21 cellular contexts compared by ENCODE assay signal in the genomic region with DNA sequence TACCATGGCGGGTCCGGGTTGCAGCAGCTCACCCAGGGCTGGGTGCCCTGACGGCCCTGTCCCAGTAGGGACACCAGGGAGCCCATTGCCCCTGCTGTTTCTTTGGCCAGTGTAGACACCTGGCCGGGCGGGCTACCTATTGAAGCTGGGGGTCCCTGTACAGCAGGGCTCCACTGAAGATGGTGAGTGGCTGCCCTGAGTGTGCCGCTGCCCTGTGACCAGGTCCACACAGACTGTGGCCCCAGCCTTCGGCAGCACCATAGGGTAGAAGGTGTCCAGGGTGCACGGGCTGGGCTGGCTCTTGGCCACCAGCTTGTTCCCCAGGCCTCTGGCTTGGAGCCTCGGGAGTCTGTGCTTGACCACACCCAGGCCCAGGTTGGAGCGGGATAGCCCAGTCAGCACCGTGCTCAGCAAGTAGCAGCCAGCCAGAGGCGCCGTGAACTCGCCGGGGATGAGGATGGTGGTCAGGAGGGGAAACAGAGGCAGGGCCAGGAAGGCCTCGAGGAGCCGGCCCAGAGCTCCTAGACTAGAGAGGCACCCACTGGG.
"Had no signal": no experiment of that assay in that cellular context is flagged by ENCODE, and none has a peak within 500 bp of the region (broad histone marks: within the 10 kb centered on the region; RNA-seq: fewer than 3 reads in every experiment).

No MANE protein-coding gene starts in this region.

- H3K27ac ChIP-seq: parathyroid adenoma had no signal

- H3K27me3 ChIP-seq: dorsolateral prefrontal cortex, stomach had no signal

- ATAC-seq: left lobe of liver; lower lobe of right lung; natural killer cell; stimulated activated naive B cell treated with anti-CD40 and anti-IgM and Interleukin-4, amounts not matched to agents 10 μg/mL and 1 μg/mL and 100 μg/mL, for 72 hours had no signal

- DNase-seq: caudate nucleus; cortex of kidney; dorsolateral prefrontal cortex; effector CD8-positive, alpha-beta T cell; foreskin melanocyte; head of caudate nucleus; hypothalamus; kidney glomerular epithelial cell; lower lobe of right lung; natural killer cell; occipital lobe; stimulated activated CD4-positive, alpha-beta T cell treated with anti-CD3 and anti-CD28 coated beads, Interleukin-2, amount 100 ng/mL, for 24 hours; stimulated activated CD4-positive, alpha-beta T cell treated with anti-CD3 and anti-CD28 coated beads, Interleukin-4, amount 100 ng/mL, for 4 hours; stimulated activated naive B cell treated with anti-CD40 and anti-IgM and Interleukin-4, amounts not matched to agents 10 μg/mL and 1 μg/mL and 100 μg/mL, for 72 hours; stomach; trophoblast cell had no signal

- H3K4me3 Mint-ChIP-seq: memory B cell; mesothelial cell of epicardium; natural killer cell; neural crest cell; stimulated activated naive B cell treated with anti-CD40 and anti-IgM and Interleukin-4, amounts not matched to agents 10 μg/mL and 1 μg/mL and 100 μg/mL, for 72 hours had no signal

- H3K9ac ChIP-seq: parathyroid adenoma had no signal

- H3K27ac Mint-ChIP-seq: memory B cell; mesothelial cell of epicardium; stimulated activated naive B cell treated with anti-CD40 and anti-IgM and Interleukin-4, amounts not matched to agents 10 μg/mL and 1 μg/mL and 100 μg/mL, for 72 hours had no signal

- H3K27me3 Mint-ChIP-seq: memory B cell; stimulated activated naive B cell treated with anti-CD40 and anti-IgM and Interleukin-4, amounts not matched to agents 10 μg/mL and 1 μg/mL and 100 μg/mL, for 72 hours had no signal

- H3K9me3 ChIP-seq: lower lobe of right lung, stomach had no signal

- H3K36me3 Mint-ChIP-seq: natural killer cell had no signal

- H3K9me3 Mint-ChIP-seq: memory B cell; mesothelial cell of epicardium; natural killer cell; neural crest cell; stimulated activated naive B cell treated with anti-CD40 and anti-IgM and Interleukin-4, amounts not matched to agents 10 μg/mL and 1 μg/mL and 100 μg/mL, for 72 hours had no signal

- H3K4me3 ChIP-seq: dorsolateral prefrontal cortex, lower lobe of right lung, stomach had no signal
